ENCODE assay signal across 1 cellular context in the genomic region with DNA sequence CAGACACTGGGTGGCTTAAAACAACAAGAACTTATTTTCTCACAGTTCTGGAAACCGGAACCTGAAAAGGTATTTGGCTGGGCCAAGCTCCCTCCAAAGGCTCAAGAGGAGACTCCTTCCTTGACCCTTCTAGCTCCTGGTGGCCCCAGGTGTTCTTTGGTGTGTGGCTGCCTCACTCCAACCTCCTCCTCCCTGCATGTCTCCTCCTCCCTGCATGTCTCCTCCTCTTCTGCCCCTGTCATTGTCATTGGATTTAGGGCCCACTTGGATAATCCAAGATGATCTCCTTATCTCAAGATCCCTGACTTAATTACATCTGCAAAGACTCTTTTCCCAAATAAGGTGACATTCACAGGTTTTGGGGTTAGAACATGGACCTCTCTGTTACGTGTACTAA.
TF ChIP-seq lines count a peak whose summit lies in the region.

No MANE protein-coding gene starts in this region.

TF ChIP-seq in H1, 55 proteins besides CTCF, POLR2A, EP300 and RAD21 (continued from another document):
- TF ChIP-seq TAF1 (IDR thresholded peaks at IDR 0.05; ENCODE audit: low read depth, low read length) (no peak), RXRA (IDR thresholded peaks at IDR 0.05; ENCODE audit: insufficient read depth, low read depth, low read length) (no peak), FOSL1 (IDR thresholded peaks at IDR 0.05; ENCODE audit: insufficient read depth, low read depth, low read length) (no peak)
